Comparison of ENCODE assay signal across 18 cellular contexts in the genomic region with DNA sequence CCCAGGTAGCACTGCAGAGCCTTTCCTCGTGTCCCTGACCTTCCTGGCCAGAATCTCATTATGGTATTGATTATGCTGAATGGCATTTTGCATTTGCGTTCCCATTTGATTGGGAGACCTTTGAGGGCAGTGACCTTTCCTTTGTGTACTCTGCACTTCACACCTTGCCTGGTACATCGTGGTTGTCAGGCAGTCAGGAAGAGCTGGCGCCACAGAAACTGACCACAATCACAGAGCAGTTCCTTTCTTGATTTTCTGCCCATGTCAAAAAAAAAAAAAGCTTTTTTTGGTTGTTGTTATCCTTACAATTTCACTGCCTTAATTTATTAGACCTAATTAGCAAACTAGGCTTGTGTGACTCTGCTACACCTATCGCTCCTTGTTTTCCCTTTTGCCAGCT. TPM values are rescaled to one million over a fixed set of nuclear protein-coding genes. Genes with fewer than 3 reads are reported as not detected.
DNase-seq lines count a peak whose midpoint lies in the region; ATAC-seq, FAIRE-seq and TF ChIP-seq lines count a peak whose summit lies in the region.
"Had no signal": no experiment of that assay in that cellular context is flagged by ENCODE, and none has a peak within 500 bp of the region (broad histone marks: within the 10 kb centered on the region; RNA-seq: fewer than 3 reads in every experiment).

No MANE protein-coding gene starts in this region.

- no peaks in the 10 kb centered on the region for H3K9me1 ChIP-seq in K562 (ENCODE audit: control insufficient read depth, insufficient read depth, low read length)

- in situ Hi-C loops in K562 (cut with MboI) = no loop called here

- H3K4me1 ChIP-seq in GM23338 (ENCODE audit: insufficient read depth) (no peaks in the 10 kb centered on the region; the same call in 1 of the 2 replicates), K562 (replicated peaks in 1 of 2; ENCODE audit: control insufficient read depth in 2 of 2, insufficient read depth in 2 of 2, low read length in 2 of 2) (peaks cover 0 to 4% of the 10 kb centered on the region in 2 experiments; a peak in 2 of 5 replicates)
- H3K4me1 ChIP-seq: Caco-2 had no signal

- H4K20me1 ChIP-seq in GM23338 (replicated peaks; ENCODE audit: insufficient read depth) (no peaks in the 10 kb centered on the region), K562 (replicated peaks; ENCODE audit: control insufficient read depth, insufficient read depth, low read length) (no peaks in the 10 kb centered on the region; the same call in 1 of the 2 replicates)
- H4K20me1 ChIP-seq: BLaER1 had no signal

- peak overlapping the region; percentile 33; the same call in 1 of the 2 replicates for H2AFZ ChIP-seq in GM23338
- peak overlapping the region; percentile 22; the same call in 1 of the 2 replicates for H2AFZ ChIP-seq in K562 (ENCODE audit: low read depth, low read length)

- H3K9me3 ChIP-seq in K562 (replicated peaks; ENCODE audit: control insufficient read depth, insufficient read depth, low read depth, low read length) = no peaks in the 10 kb centered on the region
- no peaks in the 10 kb centered on the region for H3K9me3 ChIP-seq in T-helper 17 cell (ENCODE audit: control insufficient read depth, low read length, poor library complexity, severe bottlenecking)
- H3K9me3 ChIP-seq: BLaER1, Caco-2 had no signal

- H3K27ac Mint-ChIP-seq in GM23338 = no peak overlapping the region
- peak overlapping the region; percentile 46 for H3K27ac Mint-ChIP-seq in type B pancreatic cell
- no peak overlapping the region for H3K27ac Mint-ChIP-seq in T-helper 17 cell
- H3K27ac Mint-ChIP-seq: B cell; CD8-positive, alpha-beta T cell had no signal

- no TSS peak for BruUV-seq in K562 (replicated peaks; lab: Mats Ljungman, UMichigan)

- no peak overlapping the region for H3K4me3 Mint-ChIP-seq in GM23338
- no peak overlapping the region for H3K4me3 Mint-ChIP-seq in type B pancreatic cell
- no peak overlapping the region for H3K4me3 Mint-ChIP-seq in T-helper 17 cell
- H3K4me3 Mint-ChIP-seq: B cell; CD4-positive, CD25-positive, alpha-beta regulatory T cell; CD8-positive, alpha-beta T cell had no signal

- ATAC-seq in GM23338 = no peak
- ATAC-seq in K562 = no peak
- ATAC-seq in T-helper 17 cell = no peak

- H3K4me2 ChIP-seq in GM23338 = no peak overlapping the region
- H3K4me2 ChIP-seq in K562 (ENCODE audit: insufficient read depth, low read length) = peak overlapping the region; percentile 47; the same call in 1 of the 2 replicates
- H3K4me2 ChIP-seq: BLaER1 had no signal

- peak; percentile 38 for FAIRE-seq in GM12891 (lab: Jason Lieb, UNC)
- no peak for FAIRE-seq in K562 (lab: Jason Lieb, UNC)
- FAIRE-seq: G401.6, GM12892 had no signal

- H3F3A ChIP-seq in GM23338 (replicated peaks; ENCODE audit: low read depth) = no peaks in the 10 kb centered on the region

- 10% methylated on average over 5 of the region's 5 CpGs for WGBS in K562 (ENCODE audit: insufficient coverage, low coverage, missing lambda C conversion rate)

- H3K4me3 ChIP-seq in GM23338 = no peak overlapping the region
- no peak overlapping the region for H3K4me3 ChIP-seq in K562
- H3K4me3 ChIP-seq: BLaER1 had no signal

- no peak for TF ChIP-seq EP300 in K562 (IDR thresholded peaks at IDR 0.05; ENCODE audit: low read length)

- H3K27me3 Mint-ChIP-seq in GM23338 (ENCODE audit: insufficient read depth, low read depth, poor library complexity) (peaks cover 4% of the 10 kb centered on the region), type B pancreatic cell (peaks cover 8% of the 10 kb centered on the region), T-helper 17 cell (peaks cover 25% of the 10 kb centered on the region)

- H3K4me1 Mint-ChIP-seq in GM23338 (peaks cover 15% of the 10 kb centered on the region), type B pancreatic cell (ENCODE audit: unreplicated experiment) (peaks cover 5% of the 10 kb centered on the region), T-helper 17 cell (peaks cover 5% of the 10 kb centered on the region)

- H3K9ac ChIP-seq in K562 (ENCODE audit: insufficient read depth in 1 of 2, low read depth in 2 of 2, low read length in 2 of 2) = no peak overlapping the region
- H3K9ac ChIP-seq: BLaER1 had no signal

- no peaks in the 10 kb centered on the region for H3K36me3 ChIP-seq in GM23338 (ENCODE audit: insufficient read depth)
- no peaks in the 10 kb centered on the region for H3K36me3 ChIP-seq in K562 (ENCODE audit: control insufficient read depth, insufficient read depth, low read length)
- H3K36me3 ChIP-seq: BLaER1 had no signal

- H3K79me2 ChIP-seq in GM23338 (replicated peaks; ENCODE audit: insufficient read depth) (no peaks in the 10 kb centered on the region), K562 (ENCODE audit: control insufficient read depth, insufficient read depth, low read length) (no peaks in the 10 kb centered on the region)

- DNase-seq in GM12891 (ENCODE audit: insufficient read length, low spot score) (no peak), GM23338 (ENCODE audit: low spot score) (no peak), K562 (ENCODE audit: extremely low read depth in 1 of 4, low spot score in 3 of 4) (no peak), type B pancreatic cell (ENCODE audit: extremely low spot score, unreplicated experiment) (no peak), NCI-H1105 (lab: John Stamatoyannopoulos, UW) (no peak), T-helper 17 cell (no peak), cerebellum (ENCODE audit: low spot score) (no peak)
- DNase-seq: CD8-positive, alpha-beta T cell; DND-41; GOT3; HCEC 1CT had no signal

- TF ChIP-seq CTCF in GM23338 (conservative IDR thresholded peaks at IDR 0.05; ENCODE audit: low read depth in 2 of 2) (no peak), K562 (IDR thresholded peaks at IDR 0.05 in 2 of 3, conservative IDR thresholded peaks at IDR 0.05 in 1 of 3; ENCODE audit: insufficient read depth in 2 of 3, low read depth in 1 of 3, low read length in 3 of 3) (no peak), type B pancreatic cell (conservative IDR thresholded peaks at IDR 0.05) (no peak)

- H3K36me3 Mint-ChIP-seq in GM23338 (ENCODE audit: low read depth) = no peaks in the 10 kb centered on the region
- H3K36me3 Mint-ChIP-seq in type B pancreatic cell = no peaks in the 10 kb centered on the region
- peaks cover 2% of the 10 kb centered on the region for H3K36me3 Mint-ChIP-seq in T-helper 17 cell (ENCODE audit: low read depth)
- H3K36me3 Mint-ChIP-seq: CD4-positive, CD25-positive, alpha-beta regulatory T cell; CD8-positive, alpha-beta T cell had no signal

- 0 out of 2 replicates have a peak, but pooled peaks cover under 1% of the 10 kb centered on the region for H3K27me3 ChIP-seq in GM23338 (ENCODE audit: insufficient read depth)
- peaks cover 0 to 15% of the 10 kb centered on the region in 2 experiments; a peak in 2 of 5 replicates for H3K27me3 ChIP-seq in K562 (ENCODE audit: control insufficient read depth in 2 of 2, insufficient read depth in 2 of 2, low read length in 2 of 2)
- H3K27me3 ChIP-seq: BLaER1 had no signal

- TF ChIP-seq POLR2A in GM12891 (IDR thresholded peaks at IDR 0.05; ENCODE audit: low read depth, low read length) = no peak
- TF ChIP-seq POLR2A in K562 (conservative IDR thresholded peaks at IDR 0.05) = no peak

- CTCF ChIA-PET in K562 (lab: Yijun Ruan, JAX; ENCODE audit: low intra/inter-chr PET ratio) = no interaction called here

- POLR2A ChIA-PET in K562 (lab: Yijun Ruan, JAX) = no interaction called here

- TF ChIP-seq RAD21 in K562 (CRISPR knock-in tag; conservative IDR thresholded peaks at IDR 0.05 in 1 of 2, IDR thresholded peaks at IDR 0.05 in 1 of 2) = no peak

- intact Hi-C loops in K562 (cut with micrococcal nuclease) = no loop called here

- H3K27ac ChIP-seq in GM23338 (ENCODE audit: low read depth) (no peak overlapping the region), K562 (ENCODE audit: extremely low read depth, low read depth, low read length) (no peak overlapping the region; the same call in 2 of the 3 replicates)
- H3K27ac ChIP-seq: BLaER1, C4-2B had no signal

- no peaks in the 10 kb centered on the region; the same call in 1 of the 2 replicates for H3K9me2 ChIP-seq in GM23338 (ENCODE audit: insufficient read depth)

- H3K9me3 Mint-ChIP-seq in GM23338 (no peaks in the 10 kb centered on the region; the same call in 2 of the 3 replicates), type B pancreatic cell (peaks cover 7% of the 10 kb centered on the region)
- H3K9me3 Mint-ChIP-seq: CD4-positive, CD25-positive, alpha-beta regulatory T cell; CD8-positive, alpha-beta T cell had no signal

TF ChIP-seq in GM12891, 5 proteins besides CTCF, POLR2A, EP300 and RAD21 (continues in another document):
- no peak for TF ChIP-seq PAX5 (IDR thresholded peaks at IDR 0.05; ENCODE audit: insufficient read depth, low read length, severe bottlenecking)

TF ChIP-seq in GM23338, 12 proteins besides CTCF, POLR2A, EP300 and RAD21 (continues in another document):
- no peak for TF ChIP-seq NANOG (IDR thresholded peaks at IDR 0.05; ENCODE audit: borderline replicate concordance)
- no peak for TF ChIP-seq JUNB (IDR thresholded peaks at IDR 0.05; ENCODE audit: unreplicated experiment)

TF ChIP-seq in K562, 482 proteins besides CTCF, POLR2A, EP300 and RAD21 (continues in another document):
- TF ChIP-seq NFXL1 (CRISPR knock-in tag; IDR thresholded peaks at IDR 0.05) = no peak

RNA-seq across cellular contexts. Expression of a gene that starts 8.9 kb away (rescaled TPM):
- 2.1 TPM for polyA plus RNA-seq in GM12891 (2012; ENCODE audit: low read depth, missing spikeins)
- total RNA-seq in GM23338 (2014; rRNA removed; shearing (Covaris generic)) = 5.7 and 6.5 TPM in 2 replicates
- polyA plus RNA-seq in GM23338 (2016; fragmentation: Nextera tagmentation; extraction: Ambion mirVana) (1.5 and 1.9 TPM in 2 replicates), K562 (2011; rRNA removed) (0.03 TPM in 2 replicates), K562 (2014; fragmentation: Illumina TruSeq; extraction: Trizol) (0.12 and 0.16 TPM in 2 replicates), K562 (2014; fragmentation: Nextera tagmentation; extraction: Ambion mirVana) (under 1 TPM in 1 of 2 experiments, not detected in 1; 0.03 TPM), K562 (2014; rRNA removed) (0.08 and 0.18 TPM in 2 replicates)
- total RNA-seq in K562 (2011; cell fraction: chromatin; rRNA removed; ENCODE audit: low replicate concordance) = 0.14 and 0.16 TPM in 2 replicates
- total RNA-seq in K562 (2011; cell fraction: nucleolus; rRNA removed) = 0.13 TPM in 1 of 2 replicates, not detected in the other
- 0.15 TPM in 1 of 2 replicates, not detected in the other for total RNA-seq in K562 (2011; cell fraction: nucleoplasm; rRNA removed)
- total RNA-seq in K562 (2014; rRNA removed) (0.12 and 0.14 TPM in 2 replicates), K562 (2014; rRNA removed; fragmentation: Illumina TruSeq; extraction: Trizol) (0.07 and 0.13 TPM in 2 replicates), K562 (2015; rRNA removed; fragmentation: Illumina TruSeq; extraction: Trizol) (0.04 and 0.07 TPM in 2 replicates), K562 (2021) (0.20 and 0.31 TPM in 2 replicates), type B pancreatic cell (ENCODE audit: low replicate concordance) (14.6 and 24.1 TPM in 2 replicates), T-helper 17 cell (1 to 10 TPM in 1 of 2 donors, under 1 TPM in 1; 0.42 to 1.1 TPM), cerebellum (34.0 TPM)
- 0.01 and 0.03 TPM in 2 replicates for polyA plus RNA-seq in K562 (2011; cell fraction: cytosol; rRNA removed)
- polyA plus RNA-seq in K562 (2011; cell fraction: nucleus; rRNA removed) = 0.04 and 0.08 TPM in 2 replicates
- polyA plus RNA-seq in K562 (2012) = 0.23 and 2.7 TPM in 2 replicates
- polyA minus RNA-seq in K562 (2011; rRNA and poly(A)+ RNA removed) = not detected in 2 replicates
- polyA minus RNA-seq in K562 (2011; cell fraction: cytosol; rRNA and poly(A)+ RNA removed) = not detected in 2 replicates
- not detected in 2 replicates for polyA minus RNA-seq in K562 (2011; cell fraction: nucleus; rRNA and poly(A)+ RNA removed)
